13 cellular contexts compared by ENCODE assay signal in genomic region chr21:32475162-32475812, GRCh38.
A peak's percentile ranks its signal among the peaks of the same experiment; 100 is the strongest.
DNase-seq lines count a peak whose midpoint lies in the region; ATAC-seq and TF ChIP-seq lines count a peak whose summit lies in the region.
"Had no signal": no experiment of that assay in that cellular context is flagged by ENCODE, and none has a peak within 500 bp of the region (broad histone marks: within the 10 kb centered on the region; RNA-seq: fewer than 3 reads in every experiment).

No MANE protein-coding gene starts in this region.

- H3K27ac ChIP-seq in C4-2B (peak overlapping the region; percentile 60), tibial artery (peak overlapping the region in 1 of 2 donors; percentile 14), testis (no peak overlapping the region)
- H3K27ac ChIP-seq: foreskin keratinocyte, neural progenitor cell had no signal

- H3K4me3 ChIP-seq in fibroblast of villous mesenchyme (ENCODE audit: low read depth, low read length), result no peak overlapping the region
- H3K4me3 ChIP-seq in tibial artery, result no peak overlapping the region
- no peak overlapping the region for H3K4me3 ChIP-seq in testis
- H3K4me3 ChIP-seq: neural progenitor cell had no signal

- no peaks in the 10 kb centered on the region for H3K9me3 ChIP-seq in tibial artery
- H3K9me3 ChIP-seq in testis, result no peaks in the 10 kb centered on the region

- TF ChIP-seq CTCF in C4-2B (conservative IDR thresholded peaks at IDR 0.05) (no peak), fibroblast of villous mesenchyme (IDR thresholded peaks at IDR 0.05; ENCODE audit: insufficient read depth, low read depth, low read length) (no peak), tibial artery (IDR thresholded peaks at IDR 0.05) (no peak), testis (IDR thresholded peaks at IDR 0.05) (no peak)

- no peaks in the 10 kb centered on the region for H3K27me3 ChIP-seq in tibial artery
- H3K27me3 ChIP-seq in testis, result no peaks in the 10 kb centered on the region
- H3K27me3 ChIP-seq: foreskin keratinocyte, neural progenitor cell had no signal

- ATAC-seq in sciatic nerve (peak; percentile 77), HG03139 (IDR thresholded peaks at IDR 0.05; ENCODE audit: unreplicated experiment) (no peak)
- ATAC-seq: foreskin keratinocyte had no signal

- peaks cover 28 to 52% (median 47%) of the 10 kb centered on the region in 3 donors for H3K36me3 ChIP-seq in tibial artery
- H3K36me3 ChIP-seq in testis (ENCODE audit: low read depth, missing control alignments), result no peaks in the 10 kb centered on the region
- H3K36me3 ChIP-seq: neural progenitor cell had no signal

- WGBS in testis, 2 donors, result 39 to 56% methylated on average over 9 of the region's 9 CpGs

- intact Hi-C loops in sciatic nerve (cut with DNase I), result no loop called here
- intact Hi-C loops in tibial artery (cut with DNase I; ENCODE audit: low total_unique reads), result no loop called here
- intact Hi-C loops in testis (cut with DNase I; ENCODE audit: low total_unique reads), result no loop called here

- peak; percentile 56 for DNase-seq in SW480 (ENCODE audit: low spot score)
- DNase-seq in fibroblast of villous mesenchyme (ENCODE audit: low read depth), result peak; percentile 98
- no peak for DNase-seq in sciatic nerve (ENCODE audit: low spot score)
- DNase-seq in tibial artery, result no peak
- no peak for DNase-seq in testis
- DNase-seq in pons (ENCODE audit: low spot score), result no peak
- DNase-seq: activated CD4-positive, alpha-beta T cell treated with anti-CD3 and anti-CD28 coated beads, Interleukin-2, amount 10 ng/mL, durations not matched to agents 24 days and 14 days; foreskin keratinocyte; NCI-H1417; NCI-H82 had no signal

- peaks cover 0 to 21% (median 15%) of the 10 kb centered on the region in 4 donors for H3K4me1 ChIP-seq in tibial artery
- H3K4me1 ChIP-seq in testis, result peaks cover 12% of the 10 kb centered on the region
- H3K4me1 ChIP-seq: foreskin keratinocyte, neural progenitor cell had no signal

- TF ChIP-seq POLR2A in testis (IDR thresholded peaks at IDR 0.05), result no peak

Comparison
In these comparisons a context has a peak if more than half of its experiments do, and no peak if none do; other contexts are left out.
1. DNase-seq: peak in SW480 (single experiment) and fibroblast of villous mesenchyme (single experiment); none in sciatic nerve (single experiment), tibial artery (0 of 2), testis (single experiment) and pons (single experiment).